21 cellular contexts compared by ENCODE assay signal in genomic region chr4:162804323-162804924, GRCh38.
DNase-seq lines count a peak whose midpoint lies in the region; ATAC-seq, FAIRE-seq and TF ChIP-seq lines count a peak whose summit lies in the region.
"Had no signal": no experiment of that assay in that cellular context is flagged by ENCODE, and none has a peak within 500 bp of the region (broad histone marks: within the 10 kb centered on the region; RNA-seq: fewer than 3 reads in every experiment).

No MANE protein-coding gene starts in this region.

- no peak overlapping the region for H2BK5ac ChIP-seq in H9 (ENCODE audit: insufficient read length, low read length)
- H2BK5ac ChIP-seq in trophoblast cell (ENCODE audit: low read depth, low read length, poor library complexity) = no peak overlapping the region

- H3K4me1 Mint-ChIP-seq in H9 (no peaks in the 10 kb centered on the region), WTC11 (no peaks in the 10 kb centered on the region)
- H3K4me1 Mint-ChIP-seq in activated naive CD4-positive, alpha-beta T cell treated with anti-CD3 and anti-CD28 coated beads, Interleukin-2, amount 10 ng/mL, durations not matched to agents 7 days and 5 days = no peaks in the 10 kb centered on the region
- H3K4me1 Mint-ChIP-seq: IgD-negative memory B cell had no signal

- H3K4ac ChIP-seq in H9 (ENCODE audit: low read depth, low read length) (no peak overlapping the region), trophoblast cell (ENCODE audit: low read depth, low read length) (no peak overlapping the region)

- TF ChIP-seq CTCF in H9 (conservative IDR thresholded peaks at IDR 0.05) = no peak
- TF ChIP-seq CTCF in WTC11 (IDR thresholded peaks at IDR 0.05) = no peak

- H3K9me3 ChIP-seq in H9 (ENCODE audit: control insufficient read depth, low read depth, low read length) = no peaks in the 10 kb centered on the region
- H3K9me3 ChIP-seq in SK-N-MC (ENCODE audit: low read depth, low read length) = no peaks in the 10 kb centered on the region
- no peaks in the 10 kb centered on the region for H3K9me3 ChIP-seq in trophoblast cell (ENCODE audit: insufficient read depth, low read depth, low read length)
- H3K9me3 ChIP-seq: Caco-2 had no signal

- H3K27ac ChIP-seq in H9 (ENCODE audit: insufficient read length, low read depth, low read length) = no peak overlapping the region
- H3K27ac ChIP-seq in SK-N-MC = no peak overlapping the region
- H3K27ac ChIP-seq in trophoblast cell (ENCODE audit: low read depth, low read length) = no peak overlapping the region
- H3K27ac ChIP-seq: C4-2B had no signal

- CTCF ChIA-PET in WTC11 (lab: Charles Lee) = no interaction called here
- CTCF ChIA-PET in activated naive CD4-positive, alpha-beta T cell treated with anti-CD3 and anti-CD28 coated beads, Interleukin-2, amount 10 ng/mL, durations not matched to agents 7 days and 5 days (lab: Charles Lee) = no interaction called here

- no peaks in the 10 kb centered on the region for H3K27me3 Mint-ChIP-seq in H9 (ENCODE audit: low read depth)
- H3K27me3 Mint-ChIP-seq in WTC11 (ENCODE audit: low read depth) = no peaks in the 10 kb centered on the region
- no peaks in the 10 kb centered on the region for H3K27me3 Mint-ChIP-seq in activated naive CD4-positive, alpha-beta T cell treated with anti-CD3 and anti-CD28 coated beads, Interleukin-2, amount 10 ng/mL, durations not matched to agents 7 days and 5 days
- H3K27me3 Mint-ChIP-seq: CD4-positive, alpha-beta T cell had no signal

- H3K79me2 ChIP-seq in H9 (ENCODE audit: insufficient read depth, low read length) = no peaks in the 10 kb centered on the region
- H3K79me2 ChIP-seq in trophoblast cell (ENCODE audit: control insufficient read depth, insufficient read depth, low read length, poor library complexity) = no peaks in the 10 kb centered on the region

- H3K9ac ChIP-seq in H9 (ENCODE audit: extremely low read depth, insufficient read length, low read length) = no peak overlapping the region
- no peak overlapping the region for H3K9ac ChIP-seq in SK-N-MC (ENCODE audit: insufficient read length)
- H3K9ac ChIP-seq in trophoblast cell (ENCODE audit: low read length) = no peak overlapping the region

- H3K23me2 ChIP-seq in H9 (ENCODE audit: insufficient read length, low read depth, low read length, poor library complexity, severe bottlenecking) = no peaks in the 10 kb centered on the region

- no peak overlapping the region for H3T11ph ChIP-seq in H9 (ENCODE audit: low read length)

- H3K23ac ChIP-seq in H9 (ENCODE audit: insufficient read length, low read depth, low read length) (no peak overlapping the region), trophoblast cell (ENCODE audit: low read length) (no peak overlapping the region)

- no peak overlapping the region for H2BK120ac ChIP-seq in H9 (ENCODE audit: low read depth, low read length, poor library complexity, severe bottlenecking)
- no peak overlapping the region for H2BK120ac ChIP-seq in trophoblast cell (ENCODE audit: insufficient read depth, low read length, poor library complexity)

- WGBS in H9 (ENCODE audit: extremely low coverage, insufficient read length, low lambda C conversion rate) = no CpG with 5 or more reads among the region's 5 CpGs
- no CpG with 5 or more reads among the region's 5 CpGs for WGBS in trophoblast cell (ENCODE audit: extremely low coverage, insufficient coverage, insufficient read length)

- H3K18ac ChIP-seq in H9 (ENCODE audit: insufficient read length, low read depth, low read length) (no peak overlapping the region), trophoblast cell (ENCODE audit: low read length) (no peak overlapping the region)

- H3K36me3 Mint-ChIP-seq in H9 (ENCODE audit: insufficient read depth in 1 of 3, low read depth in 3 of 3) = no peaks in the 10 kb centered on the region
- peaks cover 2% of the 10 kb centered on the region; the same call in 1 of the 2 replicates for H3K36me3 Mint-ChIP-seq in WTC11
- H3K36me3 Mint-ChIP-seq in activated naive CD4-positive, alpha-beta T cell treated with anti-CD3 and anti-CD28 coated beads, Interleukin-2, amount 10 ng/mL, durations not matched to agents 7 days and 5 days = no peaks in the 10 kb centered on the region
- H3K36me3 Mint-ChIP-seq: IgD-negative memory B cell had no signal

- peak overlapping the region; percentile 50 for H2AFZ ChIP-seq in H9 (ENCODE audit: low read length)
- H2AFZ ChIP-seq in trophoblast cell (ENCODE audit: insufficient read depth, low read length, poor library complexity) = no peak overlapping the region

- H3K9me3 Mint-ChIP-seq in H9 (peaks cover 0 to 6% of the 10 kb centered on the region in 2 experiments; a peak in 1 of 5 replicates), WTC11 (peaks cover 10% of the 10 kb centered on the region)
- H3K9me3 Mint-ChIP-seq in activated naive CD4-positive, alpha-beta T cell treated with anti-CD3 and anti-CD28 coated beads, Interleukin-2, amount 10 ng/mL, durations not matched to agents 7 days and 5 days = no peaks in the 10 kb centered on the region

- no peak overlapping the region for H2BK12ac ChIP-seq in H9 (ENCODE audit: insufficient read length, low read depth, low read length)
- H2BK12ac ChIP-seq in trophoblast cell (ENCODE audit: low read length) = no peak overlapping the region

- no peak overlapping the region for H4K12ac ChIP-seq in trophoblast cell (ENCODE audit: low read depth, low read length)

- no peak overlapping the region for H4K5ac ChIP-seq in H9 (ENCODE audit: insufficient read length, low read depth, low read length)

- no peak for DNase-seq in H9
- DNase-seq in SK-N-MC (ENCODE audit: low read depth, low spot score) = peak; percentile 67
- DNase-seq in WTC11 (ENCODE audit: low spot score) = no peak
- DNase-seq in trophoblast cell = peak; percentile 1 to 40
- no peak for DNase-seq in GM19239 (ENCODE audit: insufficient read length, low spot score)
- no peak for DNase-seq in T1000 (lab: John Stamatoyannopoulos, UW)
- DNase-seq in activated naive CD4-positive, alpha-beta T cell treated with anti-CD3 and anti-CD28 coated beads, Interleukin-2, amount 10 ng/mL, durations not matched to agents 7 days and 5 days = no peak
- DNase-seq: AML-193; Caco-2; CD4-positive, alpha-beta T cell; DMS79; GDM1; KBM-7 had no signal

- 0 out of 2 replicates have a peak, but pooled peaks cover 2% of the 10 kb centered on the region for H3K4me1 ChIP-seq in H9 (ENCODE audit: insufficient read depth, low read length)
- no peaks in the 10 kb centered on the region for H3K4me1 ChIP-seq in trophoblast cell (ENCODE audit: control insufficient read depth in 1 of 2, insufficient read depth in 2 of 2, low read length in 2 of 2)
- H3K4me1 ChIP-seq: Caco-2 had no signal

- H3K27me3 ChIP-seq in H9 (ENCODE audit: insufficient read depth, low read length) (no peaks in the 10 kb centered on the region), trophoblast cell (ENCODE audit: insufficient read depth, low read length) (no peaks in the 10 kb centered on the region)

- H2AK5ac ChIP-seq in H9 (ENCODE audit: insufficient read length, low read length) = no peak overlapping the region
- H2AK5ac ChIP-seq in trophoblast cell (ENCODE audit: low read length) = no peak overlapping the region

- H4K8ac ChIP-seq in H9 (replicated peaks; ENCODE audit: insufficient read length, low read depth, low read length) (no peak overlapping the region), trophoblast cell (ENCODE audit: low read depth, low read length) (no peak overlapping the region)

- peak; percentile 39; the same call in 1 of the 2 replicates for ATAC-seq in WTC11
- ATAC-seq in HG03196 (IDR thresholded peaks at IDR 0.05; ENCODE audit: unreplicated experiment) = no peak
- ATAC-seq: HepG2 had no signal

- H3K27ac Mint-ChIP-seq in H9 (no peak overlapping the region), WTC11 (no peak overlapping the region)
- no peak overlapping the region for H3K27ac Mint-ChIP-seq in activated naive CD4-positive, alpha-beta T cell treated with anti-CD3 and anti-CD28 coated beads, Interleukin-2, amount 10 ng/mL, durations not matched to agents 7 days and 5 days
- H3K27ac Mint-ChIP-seq: CD4-positive, alpha-beta T cell; IgD-negative memory B cell had no signal

- H3K4me3 ChIP-seq in SK-N-MC (peak overlapping the region; percentile 23), trophoblast cell (ENCODE audit: low read depth, low read length) (no peak overlapping the region)

- H3K79me1 ChIP-seq in H9 (ENCODE audit: insufficient read depth, low read depth, low read length, poor library complexity, severe bottlenecking) (no peaks in the 10 kb centered on the region), trophoblast cell (ENCODE audit: low read length) (no peaks in the 10 kb centered on the region)

- H3K14ac ChIP-seq in H9 (ENCODE audit: insufficient read depth, low read length) = no peak overlapping the region
- H3K14ac ChIP-seq in trophoblast cell (ENCODE audit: low read length) = no peak overlapping the region

- H3K4me3 Mint-ChIP-seq in H9 = no peak overlapping the region
- no peak overlapping the region for H3K4me3 Mint-ChIP-seq in WTC11
- H3K4me3 Mint-ChIP-seq in activated naive CD4-positive, alpha-beta T cell treated with anti-CD3 and anti-CD28 coated beads, Interleukin-2, amount 10 ng/mL, durations not matched to agents 7 days and 5 days = no peak overlapping the region
- H3K4me3 Mint-ChIP-seq: CD4-positive, alpha-beta T cell; IgD-negative memory B cell had no signal

- H4K91ac ChIP-seq in H9 (ENCODE audit: insufficient read length, low read depth, low read length) (no peak overlapping the region), trophoblast cell (ENCODE audit: low read depth, low read length) (no peak overlapping the region)

- H2BK20ac ChIP-seq in H9 (ENCODE audit: low read depth, low read length, poor library complexity, severe bottlenecking) = no peak overlapping the region

- POLR2A ChIA-PET in WTC11 (lab: Charles Lee) = no interaction called here

- H4K20me1 ChIP-seq in H9 (ENCODE audit: control insufficient read depth, insufficient read depth, insufficient read length) = no peaks in the 10 kb centered on the region

- H3K56ac ChIP-seq in H9 (ENCODE audit: insufficient read length, low read depth, low read length) = no peak overlapping the region

- no peak overlapping the region for H2BK15ac ChIP-seq in H9 (ENCODE audit: low read depth, low read length)

- FAIRE-seq in GM19239 (lab: Jason Lieb, UNC) = no peak
- FAIRE-seq: A204.1, D721Med, GM12892, H54, HepG2 had no signal

- H3K4me2 ChIP-seq in H9 (ENCODE audit: insufficient read depth, insufficient read length, low read length) (no peak overlapping the region), trophoblast cell (ENCODE audit: low read length) (no peak overlapping the region)

- H3K36me3 ChIP-seq in SK-N-MC (ENCODE audit: insufficient read depth, low read length) (no peaks in the 10 kb centered on the region), trophoblast cell (ENCODE audit: control insufficient read depth in 1 of 2, insufficient read depth in 2 of 2, low read length in 2 of 2) (no peaks in the 10 kb centered on the region)

TF ChIP-seq in WTC11, 78 proteins besides CTCF, POLR2A, EP300 and RAD21:
- TF ChIP-seq ELF4 (CRISPR knock-in tag; IDR thresholded peaks at IDR 0.05; ENCODE audit: low read depth) = no peak
- TF ChIP-seq NFATC4 (CRISPR knock-in tag; IDR thresholded peaks at IDR 0.05) = no peak
- TF ChIP-seq, protein P1, sequence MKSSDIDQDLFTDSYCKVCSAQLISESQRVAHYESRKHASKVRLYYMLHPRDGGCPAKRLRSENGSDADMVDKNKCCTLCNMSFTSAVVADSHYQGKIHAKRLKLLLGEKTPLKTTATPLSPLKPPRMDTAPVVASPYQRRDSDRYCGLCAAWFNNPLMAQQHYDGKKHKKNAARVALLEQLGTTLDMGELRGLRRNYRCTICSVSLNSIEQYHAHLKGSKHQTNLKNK (CRISPR knock-in tag; IDR thresholded peaks at IDR 0.05) = no peak

Comparison
In these comparisons a context has a peak if more than half of its experiments do, and no peak if none do; other contexts are left out.
1. DNase-seq: peak in SK-N-MC (single experiment) and trophoblast cell (2 of 2); none in H9 (single experiment), WTC11 (single experiment), GM19239 (single experiment), T1000 (single experiment) and activated naive CD4-positive, alpha-beta T cell treated with anti-CD3 and anti-CD28 coated beads, Interleukin-2, amount 10 ng/mL, durations not matched to agents 7 days and 5 days (single experiment).